9 cellular contexts compared by ENCODE assay signal in the genomic region with DNA sequence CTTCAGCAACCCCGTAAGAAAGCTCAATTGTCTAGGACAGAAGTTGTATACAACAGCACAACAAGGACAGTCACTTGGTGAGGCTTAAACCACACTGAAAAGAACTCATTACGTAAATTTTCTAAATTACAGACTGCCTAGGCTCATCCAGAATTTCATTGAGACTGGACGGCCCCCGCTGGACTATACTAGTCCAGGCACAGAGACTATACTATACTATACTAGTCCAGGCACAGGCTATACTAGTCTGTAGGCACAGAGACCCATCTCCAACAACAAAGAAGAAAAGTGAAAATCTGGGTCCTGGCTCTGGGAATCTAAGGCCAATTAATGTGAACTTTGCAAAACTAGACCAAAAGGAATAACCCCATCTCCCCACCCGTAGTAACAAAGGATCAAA. TPM values are rescaled to one million over a fixed set of nuclear protein-coding genes. Genes with fewer than 3 reads are reported as not detected.
DNase-seq lines count a peak whose midpoint lies in the region; ATAC-seq and TF ChIP-seq lines count a peak whose summit lies in the region.
"Had no signal": no experiment of that assay in that cellular context is flagged by ENCODE, and none has a peak within 500 bp of the region (broad histone marks: within the 10 kb centered on the region; RNA-seq: fewer than 3 reads in every experiment).

No MANE protein-coding gene starts in this region.

- in situ Hi-C loops in KBM-7 (cut with MboI; ENCODE audit: low pct_unique_long_range_greater_than_20kb, low sequenced_read_pairs) = no loop called here

- H3K36me3 ChIP-seq in BJ (ENCODE audit: control insufficient read depth, insufficient read depth, low read length) (no peaks in the 10 kb centered on the region), KOPT-K1 (ENCODE audit: insufficient read depth, low read length) (peaks cover 39% of the 10 kb centered on the region)

- H3K27ac Mint-ChIP-seq in dendritic cell treated with granulocyte-macrophage colony-stimulating factor and Interleukin-4, amounts not matched to agents 40 ng/mL and 50 ng/mL, for 4 days = peak overlapping the region; percentile 91
- peak overlapping the region; percentile 91 to 98 (median 95) for H3K27ac Mint-ChIP-seq in naive thymus-derived CD8-positive, alpha-beta T cell

- H3K4me3 Mint-ChIP-seq in dendritic cell treated with granulocyte-macrophage colony-stimulating factor and Interleukin-4, amounts not matched to agents 40 ng/mL and 50 ng/mL, for 4 days = peak overlapping the region; percentile 99
- H3K4me3 Mint-ChIP-seq in naive thymus-derived CD8-positive, alpha-beta T cell = peak overlapping the region; percentile 90 to 96 (median 94)

- TF ChIP-seq CTCF in BJ (IDR thresholded peaks at IDR 0.05; ENCODE audit: insufficient read depth, low read depth, low read length) = no peak

- H3K36me3 Mint-ChIP-seq in dendritic cell treated with granulocyte-macrophage colony-stimulating factor and Interleukin-4, amounts not matched to agents 40 ng/mL and 50 ng/mL, for 4 days (ENCODE audit: low read depth) = peaks cover 46% of the 10 kb centered on the region
- H3K36me3 Mint-ChIP-seq in naive thymus-derived CD8-positive, alpha-beta T cell = peaks cover 33 to 60% (median 38%) of the 10 kb centered on the region in 3 donors

- no peaks in the 10 kb centered on the region for H3K27me3 Mint-ChIP-seq in dendritic cell treated with granulocyte-macrophage colony-stimulating factor and Interleukin-4, amounts not matched to agents 40 ng/mL and 50 ng/mL, for 4 days
- H3K27me3 Mint-ChIP-seq in naive thymus-derived CD8-positive, alpha-beta T cell = no peaks in the 10 kb centered on the region

- ATAC-seq in naive thymus-derived CD8-positive, alpha-beta T cell = no peak

- no peak for DNase-seq in BJ (ENCODE audit: low read depth)
- DNase-seq in naive thymus-derived CD8-positive, alpha-beta T cell = no peak
- DNase-seq in KBM-7 = no peak
- DNase-seq in OCI-M2 (lab: John Stamatoyannopoulos, UW; ENCODE audit: unreplicated experiment) = no peak
- DNase-seq in retina = no peak
- DNase-seq in islet precursor cell = no peak

- intact Hi-C loops in dendritic cell treated with granulocyte-macrophage colony-stimulating factor and Interleukin-4, amounts not matched to agents 40 ng/mL and 50 ng/mL, for 4 days (cut with micrococcal nuclease) = loop anchor here (1.0 to 10.0 kb wide), 4 partner anchors 20 to 233 kb away; partner anchors contain the start of genes ZNF320, ZNF665 and ZNF888

- H3K27ac ChIP-seq in KOPT-K1 (ENCODE audit: low read depth, low read length, poor library complexity, severe bottlenecking) = peak overlapping the region; percentile 68

- no peaks in the 10 kb centered on the region for H3K27me3 ChIP-seq in BJ (ENCODE audit: control insufficient read depth, insufficient read depth, low read length)

- CTCF ChIA-PET in BJ (lab: Yijun Ruan, JAX) = no interaction called here

- H3K4me3 ChIP-seq in BJ (ENCODE audit: low read depth, low read length) = peak overlapping the region; percentile 50

- peaks cover 52% of the 10 kb centered on the region for H3K9me3 Mint-ChIP-seq in dendritic cell treated with granulocyte-macrophage colony-stimulating factor and Interleukin-4, amounts not matched to agents 40 ng/mL and 50 ng/mL, for 4 days
- peaks cover 0 to 67% (median 20%) of the 10 kb centered on the region in 9 donors for H3K9me3 Mint-ChIP-seq in naive thymus-derived CD8-positive, alpha-beta T cell

- POLR2A ChIA-PET in BJ (lab: Charles Lee) = no interaction called here
- POLR2A ChIA-PET in naive thymus-derived CD8-positive, alpha-beta T cell (lab: Charles Lee) = interaction anchor here (2.6 kb wide), 1 partner anchor 16 kb away, joined by 6 read pairs; no protein-coding TSS in a partner anchor

- H3K9me3 ChIP-seq in KOPT-K1 (ENCODE audit: insufficient read depth, low read length, poor library complexity, severe bottlenecking) = peaks cover 43% of the 10 kb centered on the region

- H3K4me1 Mint-ChIP-seq in dendritic cell treated with granulocyte-macrophage colony-stimulating factor and Interleukin-4, amounts not matched to agents 40 ng/mL and 50 ng/mL, for 4 days (ENCODE audit: low read depth) = peaks cover 20% of the 10 kb centered on the region
- H3K4me1 Mint-ChIP-seq in naive thymus-derived CD8-positive, alpha-beta T cell = peaks cover 5 to 29% (median 24%) of the 10 kb centered on the region in 4 donors

RNA-seq across cellular contexts. Expression of gene ZNF816, which starts 0.7 kb away (rescaled TPM):
- 1.9 and 3.0 TPM in 2 replicates for polyA plus RNA-seq in BJ (2011; rRNA removed)
- 2.5 and 3.0 TPM in 2 replicates for polyA minus RNA-seq in BJ (2011; rRNA and poly(A)+ RNA removed)
- total RNA-seq in naive thymus-derived CD8-positive, alpha-beta T cell = 10 to 100 TPM; 20.0 to 21.6 TPM
- polyA plus RNA-seq in naive thymus-derived CD8-positive, alpha-beta T cell = 10 to 100 TPM in 1 of 3 donors, 1 to 10 TPM in 2; 5.0 to 15.4 (median 6.7) TPM

RNA-seq across cellular contexts. Expression of gene ZNF888, which starts 38.8 kb away (rescaled TPM):
- polyA plus RNA-seq in BJ (2011; rRNA removed) = 1.1 and 1.9 TPM in 2 replicates
- polyA minus RNA-seq in BJ (2011; rRNA and poly(A)+ RNA removed) = 2.2 and 3.4 TPM in 2 replicates
- total RNA-seq in naive thymus-derived CD8-positive, alpha-beta T cell = 10 to 100 TPM in 1 of 2 experiments, 1 to 10 TPM in 1; 9.5 to 10.5 TPM
- 1 to 10 TPM in 2 of 3 donors, under 1 TPM in 1; 0.85 to 2.4 (median 1.7) TPM for polyA plus RNA-seq in naive thymus-derived CD8-positive, alpha-beta T cell

RNA-seq across cellular contexts. Expression of gene ERVV-1, which starts 51.7 kb away (rescaled TPM):
- not detected in 2 replicates for polyA plus RNA-seq in BJ (2011; rRNA removed)
- polyA minus RNA-seq in BJ (2011; rRNA and poly(A)+ RNA removed) = not detected in 2 replicates
- total RNA-seq in naive thymus-derived CD8-positive, alpha-beta T cell = not detected
- polyA plus RNA-seq in naive thymus-derived CD8-positive, alpha-beta T cell = not detected
- total RNA-seq: left cardiac atrium had no signal
